In genomic region chr9:96616817-96617438, GRCh38 we compare ENCODE assay signal across 22 cellular contexts. TPM values are rescaled to one million over a fixed set of nuclear protein-coding genes. Genes with fewer than 3 reads are reported as not detected.
DNase-seq lines count a peak whose midpoint lies in the region; ATAC-seq and TF ChIP-seq lines count a peak whose summit lies in the region.
"Had no signal": no experiment of that assay in that cellular context is flagged by ENCODE, and none has a peak within 500 bp of the region (broad histone marks: within the 10 kb centered on the region; RNA-seq: fewer than 3 reads in every experiment).

No MANE protein-coding gene starts in this region.

- H3K9me3 ChIP-seq in Caco-2 (no peaks in the 10 kb centered on the region), Panc1 (ENCODE audit: control insufficient read depth, insufficient read depth, low read depth, low read length) (no peaks in the 10 kb centered on the region)
- H3K9me3 ChIP-seq: body of pancreas, HAP-1, psoas muscle, thoracic aorta had no signal

- TF ChIP-seq CTCF in Caco-2 (IDR thresholded peaks at IDR 0.05; ENCODE audit: insufficient read depth in 1 of 2, low read depth in 1 of 2, low read length in 1 of 2, severe bottlenecking in 1 of 2, unreplicated experiment in 1 of 2) (no peak), Panc1 (IDR thresholded peaks at IDR 0.05) (no peak), dorsolateral prefrontal cortex (IDR thresholded peaks at IDR 0.05 in 54 of 56, conservative IDR thresholded peaks at IDR 0.05 in 2 of 56; ENCODE audit: low read depth in 1 of 56, partially characterized antibody in 56 of 56) (no peak), neural crest cell (conservative IDR thresholded peaks at IDR 0.05) (no peak)

- H3K27ac ChIP-seq in Panc1 (ENCODE audit: low read length) (no peak overlapping the region; the same call in 1 of the 2 replicates), dorsolateral prefrontal cortex (peak overlapping the region in 54 of 59 donors; percentile 15 to 99 (median 95))
- H3K27ac ChIP-seq: KMS-11 had no signal

- in situ Hi-C loops in Panc1 (cut with HindIII; ENCODE audit: low pct_unique_long_range_greater_than_20kb, low sequenced_read_pairs), result no loop called here

- H3K27me3 ChIP-seq in Caco-2 (replicated peaks; ENCODE audit: control insufficient read depth, insufficient read depth, low read length), result no peaks in the 10 kb centered on the region
- no peaks in the 10 kb centered on the region for H3K27me3 ChIP-seq in Panc1 (ENCODE audit: control insufficient read depth, insufficient read depth, low read length)
- no peaks in the 10 kb centered on the region for H3K27me3 ChIP-seq in dorsolateral prefrontal cortex
- H3K27me3 ChIP-seq: body of pancreas had no signal

- no peaks in the 10 kb centered on the region for H3K9me3 Mint-ChIP-seq in Caco-2 (ENCODE audit: unreplicated experiment)
- no peaks in the 10 kb centered on the region for H3K9me3 Mint-ChIP-seq in neural crest cell
- H3K9me3 Mint-ChIP-seq in activated CD8-positive, alpha-beta T cell treated with anti-CD3 and anti-CD28 coated beads, Interleukin-2, amount 10 ng/mL, durations not matched to agents 7 days and 5 days (ENCODE audit: insufficient read depth), result no peaks in the 10 kb centered on the region
- H3K9me3 Mint-ChIP-seq: activated T-cell treated with anti-CD3 and anti-CD28 coated beads, Interleukin-2, amount 50 U/mL, for 24 hours; CD8-positive, alpha-beta memory T cell had no signal

- no peak for ATAC-seq in Panc1
- ATAC-seq in GM21381 (IDR thresholded peaks at IDR 0.05; ENCODE audit: unreplicated experiment), result no peak
- no peak for ATAC-seq in activated CD8-positive, alpha-beta T cell treated with anti-CD3 and anti-CD28 coated beads, Interleukin-2, amount 10 ng/mL, durations not matched to agents 7 days and 5 days
- ATAC-seq: body of pancreas had no signal

- no peak for DNase-seq in Caco-2
- DNase-seq in Panc1 (ENCODE audit: low read depth, low spot score), result no peak
- no peak for DNase-seq in dorsolateral prefrontal cortex
- no peak for DNase-seq in neural crest cell (ENCODE audit: low read depth, low spot score)
- no peak for DNase-seq in hepatic stellate cell (ENCODE audit: low spot score)
- no peak for DNase-seq in activated CD8-positive, alpha-beta T cell treated with anti-CD3 and anti-CD28 coated beads, Interleukin-2, amount 10 ng/mL, durations not matched to agents 7 days and 5 days
- DNase-seq in HCEC 1CT, result no peak
- DNase-seq: activated CD4-positive, alpha-beta T cell treated with anti-CD3 and anti-CD28 coated beads for 4 hours; activated gamma-delta T cell; activated T-cell treated with anti-CD3 and anti-CD28 coated beads, Interleukin-2, amount 50 U/mL, for 24 hours; CD8-positive, alpha-beta memory T cell; DMS153; NCI-H1417; NCI-H2081 treated with DMSO at 0.1 percent for 48 hours; NCI-H748 treated with DMSO at 0.1 percent for 48 hours; psoas muscle; stimulated activated naive CD4-positive, alpha-beta T cell treated with Interleukin-2 at 50 U/mL for 16 hours had no signal

- H3K27me3 Mint-ChIP-seq in Caco-2 (ENCODE audit: insufficient read depth, unreplicated experiment), result no peaks in the 10 kb centered on the region
- H3K27me3 Mint-ChIP-seq in neural crest cell (ENCODE audit: low read depth), result peaks cover 3% of the 10 kb centered on the region
- H3K27me3 Mint-ChIP-seq in activated CD8-positive, alpha-beta T cell treated with anti-CD3 and anti-CD28 coated beads, Interleukin-2, amount 10 ng/mL, durations not matched to agents 7 days and 5 days (ENCODE audit: low read depth), result peaks cover 62% of the 10 kb centered on the region

- peak overlapping the region; percentile 91 for H3K4me3 Mint-ChIP-seq in Caco-2 (ENCODE audit: unreplicated experiment)
- H3K4me3 Mint-ChIP-seq in neural crest cell, result peak overlapping the region; percentile 86
- H3K4me3 Mint-ChIP-seq in activated CD8-positive, alpha-beta T cell treated with anti-CD3 and anti-CD28 coated beads, Interleukin-2, amount 10 ng/mL, durations not matched to agents 7 days and 5 days, result no peak overlapping the region

- CTCF ChIA-PET in Caco-2 (lab: Charles Lee) (no interaction called here), Panc1 (lab: Charles Lee) (no interaction called here)
- CTCF ChIA-PET in activated CD8-positive, alpha-beta T cell treated with anti-CD3 and anti-CD28 coated beads, Interleukin-2, amount 10 ng/mL, durations not matched to agents 7 days and 5 days (lab: Charles Lee), result no interaction called here

- H3K27ac Mint-ChIP-seq in Caco-2 (ENCODE audit: unreplicated experiment), result no peak overlapping the region
- no peak overlapping the region for H3K27ac Mint-ChIP-seq in neural crest cell (ENCODE audit: unreplicated experiment)
- H3K27ac Mint-ChIP-seq in activated CD8-positive, alpha-beta T cell treated with anti-CD3 and anti-CD28 coated beads, Interleukin-2, amount 10 ng/mL, durations not matched to agents 7 days and 5 days, result no peak overlapping the region
- H3K27ac Mint-ChIP-seq: activated T-cell treated with anti-CD3 and anti-CD28 coated beads, Interleukin-2, amount 50 U/mL, for 24 hours; CD8-positive, alpha-beta memory T cell had no signal

- BruUV-seq in Caco-2 (replicated peaks; lab: Mats Ljungman, UMichigan) (no TSS peak), Panc1 (replicated peaks; lab: Mats Ljungman, UMichigan) (TSS peak; percentile 62)

- H3K4me1 ChIP-seq in Caco-2 (peaks cover 41% of the 10 kb centered on the region), Panc1 (ENCODE audit: control insufficient read depth, insufficient read depth, low read length) (peaks cover 35% of the 10 kb centered on the region)

- H3K4me3 ChIP-seq in Caco-2 (ENCODE audit: low read depth, low read length) (no peak overlapping the region), Panc1 (ENCODE audit: low read depth in 2 of 2, low read length in 2 of 2) (no peak overlapping the region), dorsolateral prefrontal cortex (peak overlapping the region in 37 of 59 donors; percentile 66 to 93 (median 85))
- H3K4me3 ChIP-seq: body of pancreas had no signal

- H3K36me3 ChIP-seq in Caco-2 (ENCODE audit: control insufficient read depth, insufficient read depth, low read length), result no peaks in the 10 kb centered on the region
- no peaks in the 10 kb centered on the region for H3K36me3 ChIP-seq in Panc1 (ENCODE audit: control insufficient read depth, insufficient read depth, low read length)
- H3K36me3 ChIP-seq: HAP-1, thoracic aorta had no signal

- H3K36me3 Mint-ChIP-seq in Caco-2 (ENCODE audit: insufficient read depth, unreplicated experiment) (peaks cover 23% of the 10 kb centered on the region), neural crest cell (ENCODE audit: low read depth) (no peaks in the 10 kb centered on the region)
- no peaks in the 10 kb centered on the region for H3K36me3 Mint-ChIP-seq in activated CD8-positive, alpha-beta T cell treated with anti-CD3 and anti-CD28 coated beads, Interleukin-2, amount 10 ng/mL, durations not matched to agents 7 days and 5 days (ENCODE audit: low read depth)

- peaks cover 48% of the 10 kb centered on the region for H3K4me1 Mint-ChIP-seq in Caco-2 (ENCODE audit: low read depth, unreplicated experiment)
- peaks cover 60% of the 10 kb centered on the region for H3K4me1 Mint-ChIP-seq in neural crest cell
- peaks cover 8% of the 10 kb centered on the region for H3K4me1 Mint-ChIP-seq in activated CD8-positive, alpha-beta T cell treated with anti-CD3 and anti-CD28 coated beads, Interleukin-2, amount 10 ng/mL, durations not matched to agents 7 days and 5 days (ENCODE audit: low read depth)

- POLR2A ChIA-PET in Caco-2 (lab: Charles Lee), result no interaction called here
- POLR2A ChIA-PET in Panc1 (lab: Charles Lee), result no interaction called here
- POLR2A ChIA-PET in activated CD8-positive, alpha-beta T cell treated with anti-CD3 and anti-CD28 coated beads, Interleukin-2, amount 10 ng/mL, durations not matched to agents 7 days and 5 days (lab: Charles Lee), result no interaction called here

- intact Hi-C loops in Caco-2 (cut with micrococcal nuclease; ENCODE audit: unreplicated experiment) (no loop called here), Panc1 (cut with micrococcal nuclease; ENCODE audit: unreplicated experiment) (no loop called here), dorsolateral prefrontal cortex (cut with DNase I) (loop anchor here (5.0 kb wide), 2 partner anchors 35 to 60 kb away; no protein-coding TSS in a partner anchor)

RNA-seq across cellular contexts. Expression of gene CDC14B, which starts 2.7 kb away (rescaled TPM):
- 81.4 and 82.3 TPM in 2 replicates for total RNA-seq in Caco-2 (2022)
- 11.8 TPM for total RNA-seq in Panc1 (2021; ENCODE audit: unreplicated experiment)
- polyA plus RNA-seq in Panc1 (2012; ENCODE audit: insufficient read length), result 5.0 TPM
- 100 to 1,000 TPM in 3 of 120 experiments, 10 to 100 TPM in 117; 28.9 to 134 (median 53.2) TPM for total RNA-seq in dorsolateral prefrontal cortex
- total RNA-seq in neural crest cell, result 29.2 and 30.5 TPM in 2 replicates
- under 1 TPM; 0.23 to 0.37 TPM for total RNA-seq in activated CD8-positive, alpha-beta T cell treated with anti-CD3 and anti-CD28 coated beads, Interleukin-2, amount 10 ng/mL, durations not matched to agents 7 days and 5 days

RNA-seq across cellular contexts. Expression of gene PRXL2C, which starts 38.2 kb away (rescaled TPM):
- total RNA-seq in Caco-2 (2022) (26.3 and 35.4 TPM in 2 replicates), Panc1 (2021; ENCODE audit: unreplicated experiment) (14.0 TPM), dorsolateral prefrontal cortex (10 to 100 TPM in 11 of 120 experiments, 1 to 10 TPM in 109; 3.2 to 14.7 (median 6.5) TPM), neural crest cell (5.9 and 6.7 TPM in 2 replicates)
- polyA plus RNA-seq in Panc1 (2012; ENCODE audit: insufficient read length), result 5.6 TPM
- 1 to 10 TPM; 3.8 to 5.4 TPM for total RNA-seq in activated CD8-positive, alpha-beta T cell treated with anti-CD3 and anti-CD28 coated beads, Interleukin-2, amount 10 ng/mL, durations not matched to agents 7 days and 5 days

Comparison
In these comparisons a context has a peak if more than half of its experiments do, and no peak if none do; other contexts are left out.
1. H3K4me3 ChIP-seq: peak in dorsolateral prefrontal cortex (37 of 59); none in Caco-2 (single experiment) and Panc1 (0 of 2).
2. intact Hi-C loops: an anchor here in dorsolateral prefrontal cortex (5.0 kb wide); none called in Caco-2 and Panc1.